Comparison of ENCODE assay signal across 14 cellular contexts in genomic region chr3:169581633-169582032, GRCh38.
DNase-seq lines count a peak whose midpoint lies in the region; ATAC-seq and TF ChIP-seq lines count a peak whose summit lies in the region.
"Had no signal": no experiment of that assay in that cellular context is flagged by ENCODE, and none has a peak within 500 bp of the region (broad histone marks: within the 10 kb centered on the region; RNA-seq: fewer than 3 reads in every experiment).

No MANE protein-coding gene starts in this region.

- in situ Hi-C loops in GM13976 (cut with MboI; ENCODE audit: low sequenced_read_pairs, unreplicated experiment) = no loop called here

- H3K4me3 Mint-ChIP-seq in stimulated activated memory B cell treated with anti-CD40 and anti-IgM and Interleukin-4, amounts not matched to agents 10 μg/mL and 1 μg/mL and 100 μg/mL, for 72 hours = no peak overlapping the region
- no peak overlapping the region for H3K4me3 Mint-ChIP-seq in endothelial cell (ENCODE audit: unreplicated experiment)
- H3K4me3 Mint-ChIP-seq: activated naive CD4-positive, alpha-beta T cell treated with anti-CD3 and anti-CD28 coated beads for 36 hours; CD8-positive, alpha-beta memory T cell; T-helper 1 cell treated with Interleukin-12 subunit alpha and Interleukin-12 subunit beta and Interleukin-4 antibody, amounts not matched to agents 30 μg/mL and 1 μg/mL, for 36 hours had no signal

- H3K9me3 Mint-ChIP-seq in stimulated activated memory B cell treated with anti-CD40 and anti-IgM and Interleukin-4, amounts not matched to agents 10 μg/mL and 1 μg/mL and 100 μg/mL, for 72 hours = no peaks in the 10 kb centered on the region
- H3K9me3 Mint-ChIP-seq in endothelial cell (ENCODE audit: unreplicated experiment) = no peaks in the 10 kb centered on the region
- H3K9me3 Mint-ChIP-seq: activated naive CD4-positive, alpha-beta T cell treated with anti-CD3 and anti-CD28 coated beads for 36 hours; T-helper 1 cell treated with Interleukin-12 subunit alpha and Interleukin-12 subunit beta and Interleukin-4 antibody, amounts not matched to agents 30 μg/mL and 1 μg/mL, for 36 hours had no signal

- no peak overlapping the region for H3K27ac Mint-ChIP-seq in stimulated activated memory B cell treated with anti-CD40 and anti-IgM and Interleukin-4, amounts not matched to agents 10 μg/mL and 1 μg/mL and 100 μg/mL, for 72 hours
- H3K27ac Mint-ChIP-seq in endothelial cell (ENCODE audit: unreplicated experiment) = no peak overlapping the region
- H3K27ac Mint-ChIP-seq: activated naive CD4-positive, alpha-beta T cell treated with anti-CD3 and anti-CD28 coated beads for 36 hours; CD8-positive, alpha-beta memory T cell; T-helper 1 cell treated with Interleukin-12 subunit alpha and Interleukin-12 subunit beta and Interleukin-4 antibody, amounts not matched to agents 30 μg/mL and 1 μg/mL, for 36 hours had no signal

- H3K27me3 Mint-ChIP-seq in stimulated activated memory B cell treated with anti-CD40 and anti-IgM and Interleukin-4, amounts not matched to agents 10 μg/mL and 1 μg/mL and 100 μg/mL, for 72 hours = peaks cover 9% of the 10 kb centered on the region
- H3K27me3 Mint-ChIP-seq in endothelial cell (ENCODE audit: unreplicated experiment) = no peaks in the 10 kb centered on the region

- peak; percentile 44 for DNase-seq in dermis blood vessel endothelial cell
- DNase-seq in GM13976 (ENCODE audit: low spot score) = no peak
- no peak for DNase-seq in endothelial cell (ENCODE audit: low spot score)
- no peak for DNase-seq in GM10266 (ENCODE audit: extremely low spot score)
- DNase-seq: activated naive CD4-positive, alpha-beta T cell treated with anti-CD3 and anti-CD28 coated beads for 36 hours; CD8-positive, alpha-beta memory T cell; NCI-H2171 treated with DMSO at 0.1 percent for 48 hours; OCI-M1; right cardiac atrium had no signal

- ATAC-seq in GM19351 (IDR thresholded peaks at IDR 0.05; ENCODE audit: unreplicated experiment) (peak; percentile 66), HG03354 (IDR thresholded peaks at IDR 0.05; ENCODE audit: poor library complexity, severe bottlenecking, unreplicated experiment) (peak; percentile 42)
- peak; percentile 41 for ATAC-seq in stimulated activated memory B cell treated with anti-CD40 and anti-IgM and Interleukin-4, amounts not matched to agents 10 μg/mL and 1 μg/mL and 100 μg/mL, for 72 hours
- ATAC-seq: HCT116, right cardiac atrium had no signal

- TF ChIP-seq CTCF in GM13976 (IDR thresholded peaks at IDR 0.05; ENCODE audit: borderline replicate concordance, control extremely low read depth, extremely low read depth, insufficient read depth, missing control alignments) = no peak
- no peak for TF ChIP-seq CTCF in endothelial cell (IDR thresholded peaks at IDR 0.05; ENCODE audit: unreplicated experiment)
- no peak for TF ChIP-seq CTCF in GM10266 (IDR thresholded peaks at IDR 0.05; ENCODE audit: control insufficient read depth, insufficient read depth, low read depth, missing control alignments)

- peaks cover 10% of the 10 kb centered on the region for H3K4me1 Mint-ChIP-seq in stimulated activated memory B cell treated with anti-CD40 and anti-IgM and Interleukin-4, amounts not matched to agents 10 μg/mL and 1 μg/mL and 100 μg/mL, for 72 hours
- peaks cover 44% of the 10 kb centered on the region for H3K4me1 Mint-ChIP-seq in endothelial cell (ENCODE audit: unreplicated experiment)
- H3K4me1 Mint-ChIP-seq: CD8-positive, alpha-beta memory T cell had no signal

- H3K36me3 Mint-ChIP-seq in stimulated activated memory B cell treated with anti-CD40 and anti-IgM and Interleukin-4, amounts not matched to agents 10 μg/mL and 1 μg/mL and 100 μg/mL, for 72 hours = no peaks in the 10 kb centered on the region
- H3K36me3 Mint-ChIP-seq in endothelial cell (ENCODE audit: low read depth, unreplicated experiment) = no peaks in the 10 kb centered on the region
- H3K36me3 Mint-ChIP-seq: CD8-positive, alpha-beta memory T cell had no signal
